8 cellular contexts compared by ENCODE assay signal in genomic region chr3:186930639-186931486, GRCh38. TPM values are rescaled to one million over a fixed set of nuclear protein-coding genes. Genes with fewer than 3 reads are reported as not detected.
DNase-seq lines count a peak whose midpoint lies in the region; ATAC-seq and TF ChIP-seq lines count a peak whose summit lies in the region.

No MANE protein-coding gene starts in this region.

- peak in 1 of 2 donors; percentile 58 for TF ChIP-seq RAD21 in liver (IDR thresholded peaks at IDR 0.05)

- DNase-seq in NCI-H748 (lab: John Stamatoyannopoulos, UW; ENCODE audit: unreplicated experiment): peak; percentile 28
- DNase-seq in NCI-H748 treated with DMSO at 0.1 percent for 48 hours (lab: John Stamatoyannopoulos, UW): no peak
- DNase-seq in NCI-H2107 treated with DMSO at 0.1 percent for 48 hours (lab: John Stamatoyannopoulos, UW; ENCODE audit: unreplicated experiment): peak; percentile 83
- DNase-seq in activated CD4-positive, CD25-positive, alpha-beta regulatory T cell treated with anti-CD3 and anti-CD28 coated beads, Interleukin-2, amount 50 U/mL, for 72 hours: peak; percentile 64
- peak; percentile 82 for DNase-seq in coronary artery (ENCODE audit: low spot score)
- peak; percentile 36 for DNase-seq in stimulated activated CD8-positive, alpha-beta memory T cell treated with anti-CD3 and anti-CD28 coated beads, Interleukin-12 subunit alpha, Interleukin-12 subunit beta, amount 100 ng/mL, for 1 hour (ENCODE audit: low read depth)

- under 1% methylated on average over 73 of the region's 73 CpGs for WGBS in liver

- peak overlapping the region; percentile 58 to 83 for H3K9ac ChIP-seq in liver (ENCODE audit: low read depth in 1 of 2, low read length in 2 of 2)

- no peaks in the 10 kb centered on the region for H3K9me3 ChIP-seq in liver (ENCODE audit: control insufficient read depth in 4 of 4, low read length in 3 of 4)

- no peak for TF ChIP-seq CTCF in coronary artery (IDR thresholded peaks at IDR 0.05)
- TF ChIP-seq CTCF in liver (IDR thresholded peaks at IDR 0.05; ENCODE audit: low read depth, low read length, missing input control): no peak

- H3K4me3 ChIP-seq in coronary artery (peak overlapping the region; percentile 85), liver (ENCODE audit: low read depth in 1 of 3, low read length in 3 of 3) (peak overlapping the region; percentile 64 to 90 (median 79))

- ATAC-seq in HG02938 (IDR thresholded peaks at IDR 0.05; ENCODE audit: unreplicated experiment): peak; percentile 66

- H3K36me3 ChIP-seq in liver (ENCODE audit: control insufficient read depth in 4 of 4, insufficient read depth in 3 of 4, low read depth in 1 of 4, low read length in 3 of 4): no peaks in the 10 kb centered on the region

- H3K27ac ChIP-seq in coronary artery (peak overlapping the region; percentile 81 to 95), liver (ENCODE audit: low read depth in 1 of 2, low read length in 2 of 2) (peak overlapping the region; percentile 74 to 76)

- H3K27me3 ChIP-seq in liver (ENCODE audit: control insufficient read depth in 4 of 4, insufficient read depth in 4 of 4, low read length in 3 of 4): no peaks in the 10 kb centered on the region

- H3K4me1 ChIP-seq in liver (ENCODE audit: control insufficient read depth in 4 of 4, insufficient read depth in 4 of 4, low read length in 3 of 4): peaks cover 0 to 27% (median 17%) of the 10 kb centered on the region in 4 donors

TF ChIP-seq in liver, 16 proteins besides CTCF, POLR2A, EP300 and RAD21:
- TF ChIP-seq MAX (IDR thresholded peaks at IDR 0.05) (peak; percentile 76), YY1 (IDR thresholded peaks at IDR 0.05) (no peak), HNF4A (conservative IDR thresholded peaks at IDR 0.05) (peak in 1 of 2 donors; percentile 12), SP1 (IDR thresholded peaks at IDR 0.05) (no peak), JUND (IDR thresholded peaks at IDR 0.05) (no peak), TAF1 (conservative IDR thresholded peaks at IDR 0.05) (peak; percentile 19)

RNA-seq across cellular contexts. Expression of gene ST6GAL1, which starts 0.5 kb away (rescaled TPM):
- 100 to 1,000 TPM; 102 to 376 TPM for total RNA-seq in liver
- 100 to 1,000 TPM; 280 to 425 TPM for polyA plus RNA-seq in liver
